Comparison of ENCODE assay signal across 27 cellular contexts in the genomic region with DNA sequence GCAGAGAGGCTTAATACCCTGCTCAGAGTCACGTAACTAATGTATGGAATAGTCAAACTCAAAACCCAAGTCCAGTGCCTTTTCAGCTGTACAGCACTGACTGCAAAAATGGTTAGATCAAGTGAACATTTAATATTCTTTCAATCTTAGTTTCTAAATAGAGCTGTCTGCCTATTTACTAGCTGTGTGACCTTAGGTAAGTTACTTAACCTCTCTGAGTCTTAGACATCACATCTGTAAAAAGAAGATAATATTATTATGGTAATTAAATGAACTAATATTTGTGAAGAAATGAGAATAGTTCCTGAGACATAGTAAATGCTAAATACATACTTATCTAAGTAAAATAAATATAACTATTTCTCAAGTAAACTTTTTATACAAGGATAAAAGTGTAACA.
"Had no signal": no experiment of that assay in that cellular context is flagged by ENCODE, and none has a peak within 500 bp of the region (broad histone marks: within the 10 kb centered on the region; RNA-seq: fewer than 3 reads in every experiment).

No MANE protein-coding gene starts in this region.

- DNase-seq: stimulated activated CD4-positive, alpha-beta T cell treated with anti-CD3 and anti-CD28 coated beads, Interleukin-2, amount 100 ng/mL, for 48 hours; stimulated activated CD4-positive, alpha-beta T cell treated with anti-CD3 and anti-CD28 coated beads, Interleukin-4, amount 100 ng/mL, for 1 hour; stimulated activated CD4-positive, alpha-beta T cell treated with anti-CD3 and anti-CD28 coated beads, Interleukin-4, amount 100 ng/mL, for 24 hours; stimulated activated CD4-positive, alpha-beta T cell treated with anti-CD3 and anti-CD28 coated beads, Interleukin-4, amount 100 ng/mL, for 4 hours; stimulated activated CD8-positive, alpha-beta memory T cell treated with anti-CD3 and anti-CD28 coated beads, Interleukin-4, amount 100 ng/mL, for 48 hours; stimulated activated naive B cell treated with anti-CD40 and anti-IgM and Interleukin-4, amounts not matched to agents 10 μg/mL and 1 μg/mL and 100 μg/mL, for 72 hours; stimulated activated naive CD4-positive, alpha-beta T cell; stimulated activated naive CD4-positive, alpha-beta T cell treated with Interleukin-2 at 50 U/mL for 16 hours; stimulated activated naive CD8-positive, alpha-beta T cell treated with anti-CD3 and anti-CD28 coated beads, Interleukin-15, amount 100 ng/mL, for 72 hours; stimulated activated naive CD8-positive, alpha-beta T cell treated with anti-CD3 and anti-CD28 coated beads, Interleukin-15, Interleukin-2, amounts not matched to agents 100 U/mL and 50 U/mL, for 24 hours; stomach; substantia nigra; testis; thyroid gland; tibial artery; transverse colon; trophoblast cell; upper lobe of left lung; upper lobe of right lung; uterus had no signal

- H3K27ac ChIP-seq: stomach, suprapubic skin, testis, thoracic aorta, thyroid gland, tibial artery, tibial nerve, transverse colon, upper lobe of left lung, upper lobe of right lung, uterus, vagina had no signal

- H3K4me1 ChIP-seq: testis, thyroid gland, tibial nerve, transverse colon, upper lobe of left lung, upper lobe of right lung, uterus, vagina had no signal

- ATAC-seq: stimulated activated effector memory CD8-positive, alpha-beta T cell treated with anti-CD3 and anti-CD28 coated beads, Interleukin-12 subunit alpha, Interleukin-12 subunit beta, amount 100 ng/mL, for 72 hours; stimulated activated memory B cell treated with anti-CD40 and anti-IgM and Interleukin-4, amounts not matched to agents 10 μg/mL and 1 μg/mL and 100 μg/mL, for 72 hours; stimulated activated naive B cell treated with anti-CD40 and anti-IgM and Interleukin-4, amounts not matched to agents 10 μg/mL and 1 μg/mL and 100 μg/mL, for 72 hours; stimulated activated naive CD8-positive, alpha-beta T cell treated with anti-CD3 and anti-CD28 coated beads, Interleukin-15, amount 100 ng/mL, for 72 hours; stimulated activated naive CD8-positive, alpha-beta T cell treated with anti-CD3 and anti-CD28 coated beads, Interleukin-15, Interleukin-2, amounts not matched to agents 100 U/mL and 50 U/mL, for 24 hours; upper lobe of right lung had no signal

- H3K9me3 ChIP-seq: stomach, suprapubic skin, testis, thoracic aorta, thyroid gland, tibial artery, tibial nerve, transverse colon, upper lobe of left lung, upper lobe of right lung, uterus, vagina had no signal

- FAIRE-seq: urothelium cell line had no signal

- H3K27me3 ChIP-seq: stomach, suprapubic skin, testis, thyroid gland, tibial artery, tibial nerve, transverse colon, upper lobe of left lung, upper lobe of right lung, uterus, vagina had no signal

- H3K4me3 ChIP-seq: stomach, suprapubic skin, testis, thoracic aorta, thyroid gland, tibial artery, tibial nerve, transverse colon, upper lobe of left lung, upper lobe of right lung, uterus, vagina had no signal

- H3K36me3 ChIP-seq: stomach, suprapubic skin, thoracic aorta, thyroid gland, tibial artery, tibial nerve, transverse colon, upper lobe of left lung, upper lobe of right lung, uterus, vagina had no signal
